In the genomic region with DNA sequence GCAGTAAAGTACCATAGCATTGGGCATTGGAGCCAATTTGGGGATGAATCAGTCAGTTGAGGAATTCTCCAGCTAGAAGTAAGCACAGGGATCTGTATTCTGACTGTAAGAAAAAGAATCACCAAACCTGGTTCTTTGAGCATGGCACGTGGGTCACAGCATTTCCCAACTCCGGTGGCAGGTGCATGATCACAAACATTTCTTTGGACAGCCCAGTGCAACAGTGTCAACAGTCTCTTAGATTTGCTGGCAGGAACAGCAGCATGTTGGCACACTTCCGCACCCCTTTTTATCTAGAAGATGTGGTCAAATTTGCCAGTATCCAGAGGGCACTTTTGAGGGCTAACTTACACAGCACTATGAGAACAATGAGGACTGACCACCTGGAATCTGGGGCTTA, we compare ENCODE assay signal across 10 cellular contexts.
"Had no signal": no experiment of that assay in that cellular context is flagged by ENCODE, and none has a peak within 500 bp of the region (broad histone marks: within the 10 kb centered on the region; RNA-seq: fewer than 3 reads in every experiment).

No MANE protein-coding gene starts in this region.

- H3K27ac ChIP-seq: GM23248, HL-60 had no signal

- H3K4me3 ChIP-seq: GM23248, HAP-1, K562 had no signal

- DNase-seq: GM23248, GOT3, H7, HFFc6, IMR-90, KG1 had no signal

- H3K9ac ChIP-seq: GM23248 had no signal

- H3K9me3 ChIP-seq: HAP-1 had no signal

- FAIRE-seq: K562 had no signal

- ATAC-seq: HCT116, K562 had no signal

- H2AFZ ChIP-seq: GM23248 had no signal

- H3K4me1 ChIP-seq: HAP-1 had no signal

- H3K36me3 ChIP-seq: HAP-1 had no signal
